ENCODE assay signal across 16 cellular contexts in genomic region chr1:91610102-91610501, GRCh38.
"Had no signal": no experiment of that assay in that cellular context is flagged by ENCODE, and none has a peak within 500 bp of the region (broad histone marks: within the 10 kb centered on the region; RNA-seq: fewer than 3 reads in every experiment).

No MANE protein-coding gene starts in this region.

- H3K4me1 ChIP-seq: upper lobe of right lung had no signal

- H3K27me3 ChIP-seq: ovary, sigmoid colon, upper lobe of right lung had no signal

- H3K36me3 Mint-ChIP-seq: natural killer cell treated with Interleukin-12 subunit alpha and Interleukin-12 subunit beta and Interleukin-15 and Interleukin-18, amount 100 ng/mL, for 72 hours had no signal

- DNase-seq: activated CD4-positive, alpha-beta T cell treated with anti-CD3 and anti-CD28 coated beads for 48 hours; activated CD8-positive, alpha-beta memory T cell treated with anti-CD3 and anti-CD28 coated beads, Interleukin-2, amount 50 U/mL, for 48 hours; activated CD8-positive, alpha-beta T cell treated with anti-CD3 and anti-CD28 coated beads, Interleukin-2, amount 10 ng/mL, durations not matched to agents 7 days and 5 days; activated naive CD4-positive, alpha-beta T cell treated with anti-CD3 and anti-CD28 coated beads for 36 hours; central memory CD4-positive, alpha-beta T cell; effector CD4-positive, alpha-beta T cell; glutamatergic neuron; ovary; sigmoid colon; stimulated activated CD4-positive, alpha-beta T cell treated with anti-CD3 and anti-CD28 coated beads, Interleukin-12 subunit alpha, Interleukin-12 subunit beta, amount 100 ng/mL, for 4 hours; stimulated activated CD4-positive, alpha-beta T cell treated with anti-CD3 and anti-CD28 coated beads, Interleukin-2, amount 100 ng/mL, for 48 hours; stimulated activated naive CD4-positive, alpha-beta T cell treated with Interleukin-2 at 50 U/mL for 16 hours; T-helper 9 cell; upper lobe of right lung had no signal

- H3K9me3 Mint-ChIP-seq: activated naive CD4-positive, alpha-beta T cell treated with anti-CD3 and anti-CD28 coated beads for 36 hours; natural killer cell treated with Interleukin-12 subunit alpha and Interleukin-12 subunit beta and Interleukin-15 and Interleukin-18, amount 100 ng/mL, for 72 hours had no signal

- H3K9me3 ChIP-seq: ovary, sigmoid colon, upper lobe of right lung had no signal

- H3K4me3 Mint-ChIP-seq: activated CD8-positive, alpha-beta T cell treated with anti-CD3 and anti-CD28 coated beads, Interleukin-2, amount 10 ng/mL, durations not matched to agents 7 days and 5 days; activated naive CD4-positive, alpha-beta T cell treated with anti-CD3 and anti-CD28 coated beads for 36 hours; natural killer cell treated with Interleukin-12 subunit alpha and Interleukin-12 subunit beta and Interleukin-15 and Interleukin-18, amount 100 ng/mL, for 72 hours had no signal

- H3K4me3 ChIP-seq: coronary artery, ovary, sigmoid colon, upper lobe of right lung had no signal

- H3K27ac Mint-ChIP-seq: activated CD8-positive, alpha-beta T cell treated with anti-CD3 and anti-CD28 coated beads, Interleukin-2, amount 10 ng/mL, durations not matched to agents 7 days and 5 days; activated naive CD4-positive, alpha-beta T cell treated with anti-CD3 and anti-CD28 coated beads for 36 hours had no signal

- ATAC-seq: activated CD8-positive, alpha-beta T cell treated with anti-CD3 and anti-CD28 coated beads, Interleukin-2, amount 10 ng/mL, durations not matched to agents 7 days and 5 days; natural killer cell treated with Interleukin-12 subunit alpha and Interleukin-12 subunit beta and Interleukin-15 and Interleukin-18, amount 100 ng/mL, for 72 hours; upper lobe of right lung had no signal

- H3K27ac ChIP-seq: coronary artery, ovary, upper lobe of right lung had no signal

- H3K36me3 ChIP-seq: ovary, sigmoid colon, upper lobe of right lung had no signal

- H3K27me3 Mint-ChIP-seq: natural killer cell treated with Interleukin-12 subunit alpha and Interleukin-12 subunit beta and Interleukin-15 and Interleukin-18, amount 100 ng/mL, for 72 hours had no signal
